Comparison of ENCODE assay signal across 10 cellular contexts in the genomic region with DNA sequence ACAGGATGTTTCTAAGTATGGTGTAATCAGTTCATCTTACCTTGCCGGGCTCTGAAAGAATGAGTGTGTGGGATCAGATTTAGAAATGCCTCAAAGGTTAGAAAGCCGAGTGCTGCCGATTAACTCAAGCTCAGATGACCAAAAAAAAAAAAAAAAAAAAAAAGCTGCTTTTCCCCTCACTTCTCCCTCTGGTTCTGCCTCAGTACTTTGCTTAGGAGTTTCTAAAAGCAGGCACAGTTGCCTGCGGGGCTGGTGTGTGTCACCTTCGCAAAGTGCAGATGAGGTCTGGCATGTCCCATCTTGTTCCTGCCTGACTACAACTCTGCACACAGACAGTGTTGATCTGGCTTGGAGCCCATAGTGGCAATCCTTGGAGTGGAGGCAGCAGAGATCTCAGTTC. TPM values are rescaled to one million over a fixed set of nuclear protein-coding genes. Genes with fewer than 3 reads are reported as not detected.
DNase-seq lines count a peak whose midpoint lies in the region; ATAC-seq, FAIRE-seq and TF ChIP-seq lines count a peak whose summit lies in the region.
"Had no signal": no experiment of that assay in that cellular context is flagged by ENCODE, and none has a peak within 500 bp of the region (broad histone marks: within the 10 kb centered on the region; RNA-seq: fewer than 3 reads in every experiment).

No MANE protein-coding gene starts in this region.

- CTCF ChIA-PET in CD4-positive, alpha-beta memory T cell (lab: Charles Lee; ENCODE audit: partially characterized antibody): no interaction called here

- no peaks in the 10 kb centered on the region for H3K9me3 Mint-ChIP-seq in nephron
- peaks cover 0 to 5% (median 0%) of the 10 kb centered on the region in 8 donors for H3K9me3 Mint-ChIP-seq in CD4-positive, alpha-beta memory T cell
- H3K9me3 Mint-ChIP-seq: T-helper 1 cell treated with Interleukin-12 subunit alpha and Interleukin-12 subunit beta and Interleukin-4 antibody, amounts not matched to agents 30 μg/mL and 1 μg/mL, for 36 hours had no signal

- H3K4me3 ChIP-seq in epithelial cell of esophagus (ENCODE audit: low read length) (peak overlapping the region; percentile 80), kidney (ENCODE audit: low read length in 2 of 2) (no peak overlapping the region)
- no peak overlapping the region for H3K4me3 ChIP-seq in CD4-positive, alpha-beta memory T cell (ENCODE audit: low read length in 2 of 2)
- H3K4me3 ChIP-seq: gastroesophageal sphincter had no signal

- intact Hi-C loops in kidney (cut with DNase I): no loop called here
- intact Hi-C loops in CD4-positive, alpha-beta memory T cell (cut with micrococcal nuclease): no loop called here

- DNase-seq in ELF-1 (ENCODE audit: low read depth, low spot score) (peak; percentile 83), NCI-H526 (lab: John Stamatoyannopoulos, UW) (peak; percentile 15 to 41), epithelial cell of esophagus (ENCODE audit: low read depth) (peak; percentile 99), NCI-H524 treated with DMSO at 0.1 percent for 48 hours (lab: John Stamatoyannopoulos, UW) (no peak), kidney (no peak)
- DNase-seq in CD4-positive, alpha-beta memory T cell: no peak

- H3K27me3 Mint-ChIP-seq in nephron (ENCODE audit: low read depth): no peaks in the 10 kb centered on the region
- peaks cover 0 to 4% of the 10 kb centered on the region in 2 donors for H3K27me3 Mint-ChIP-seq in CD4-positive, alpha-beta memory T cell

- TF ChIP-seq CTCF in epithelial cell of esophagus (IDR thresholded peaks at IDR 0.05; ENCODE audit: insufficient read depth, low read depth, low read length, missing control alignments) (no peak), nephron (IDR thresholded peaks at IDR 0.05; ENCODE audit: unreplicated experiment in 3 of 3) (no peak), kidney (IDR thresholded peaks at IDR 0.05; ENCODE audit: borderline replicate concordance, extremely low read depth, insufficient read depth) (no peak)

- H3K9me3 ChIP-seq in kidney (ENCODE audit: control insufficient read depth in 1 of 2, low read length in 2 of 2): no peaks in the 10 kb centered on the region
- H3K9me3 ChIP-seq in CD4-positive, alpha-beta memory T cell (ENCODE audit: control insufficient read depth in 1 of 2, low read length in 2 of 2): no peaks in the 10 kb centered on the region
- H3K9me3 ChIP-seq: gastroesophageal sphincter had no signal

- no peaks in the 10 kb centered on the region for H3K36me3 ChIP-seq in kidney (ENCODE audit: control insufficient read depth in 1 of 2, insufficient read depth in 2 of 2, low read length in 2 of 2)
- no peaks in the 10 kb centered on the region for H3K36me3 ChIP-seq in CD4-positive, alpha-beta memory T cell (ENCODE audit: insufficient read depth, low read length)
- H3K36me3 ChIP-seq: gastroesophageal sphincter had no signal

- no peaks in the 10 kb centered on the region for H3K27me3 ChIP-seq in CD4-positive, alpha-beta memory T cell (ENCODE audit: insufficient read depth, low read length)
- H3K27me3 ChIP-seq: gastroesophageal sphincter had no signal

- peaks cover 20% of the 10 kb centered on the region for H3K36me3 Mint-ChIP-seq in nephron (ENCODE audit: low read depth)
- no peaks in the 10 kb centered on the region for H3K36me3 Mint-ChIP-seq in CD4-positive, alpha-beta memory T cell

- no peak for FAIRE-seq in kidney (lab: Jason Lieb, UNC)

- peak overlapping the region; percentile 75 to 88 (median 87) for H3K27ac Mint-ChIP-seq in nephron
- no peak overlapping the region for H3K27ac Mint-ChIP-seq in CD4-positive, alpha-beta memory T cell
- H3K27ac Mint-ChIP-seq: T-helper 1 cell treated with Interleukin-12 subunit alpha and Interleukin-12 subunit beta and Interleukin-4 antibody, amounts not matched to agents 30 μg/mL and 1 μg/mL, for 36 hours had no signal

- ATAC-seq in HG03175 (IDR thresholded peaks at IDR 0.05; ENCODE audit: unreplicated experiment): no peak
- ATAC-seq: gastroesophageal sphincter had no signal

- no peak overlapping the region for H3K9ac ChIP-seq in kidney (ENCODE audit: low read length in 2 of 2)

- peaks cover 3 to 16% of the 10 kb centered on the region in 2 donors for H3K4me1 ChIP-seq in kidney (ENCODE audit: control insufficient read depth in 1 of 2, insufficient read depth in 1 of 2, low read depth in 1 of 2, low read length in 2 of 2)
- H3K4me1 ChIP-seq in CD4-positive, alpha-beta memory T cell (ENCODE audit: insufficient read depth, low read length): no peaks in the 10 kb centered on the region

- peak overlapping the region in 2 of 3 experiments; percentile 20 to 22 for H3K4me3 Mint-ChIP-seq in nephron
- H3K4me3 Mint-ChIP-seq in CD4-positive, alpha-beta memory T cell: no peak overlapping the region
- H3K4me3 Mint-ChIP-seq: T-helper 1 cell treated with Interleukin-12 subunit alpha and Interleukin-12 subunit beta and Interleukin-4 antibody, amounts not matched to agents 30 μg/mL and 1 μg/mL, for 36 hours had no signal

- H3K4me1 Mint-ChIP-seq in nephron: peaks cover 65% of the 10 kb centered on the region
- no peaks in the 10 kb centered on the region for H3K4me1 Mint-ChIP-seq in CD4-positive, alpha-beta memory T cell

- POLR2A ChIA-PET in CD4-positive, alpha-beta memory T cell (lab: Charles Lee; ENCODE audit: partially characterized antibody): no interaction called here

- H3K27ac ChIP-seq in kidney (ENCODE audit: low read depth in 2 of 2, low read length in 2 of 2): no peak overlapping the region
- H3K27ac ChIP-seq in CD4-positive, alpha-beta memory T cell (ENCODE audit: low read depth, low read length): no peak overlapping the region

RNA-seq across cellular contexts. Expression of gene KIAA1217, which starts 47.0 kb away (rescaled TPM):
- 63.8 TPM for total RNA-seq in kidney
- polyA plus RNA-seq in kidney (ENCODE audit: insufficient read depth, low read depth, low replicate concordance): 10.4 TPM
- under 1 TPM; 0.69 to 0.70 TPM for total RNA-seq in CD4-positive, alpha-beta memory T cell
- polyA plus RNA-seq in CD4-positive, alpha-beta memory T cell: under 1 TPM in 1 of 2 donors, not detected in 1; 0.75 TPM

Comparison
In these comparisons a context has a peak if more than half of its experiments do, and no peak if none do; other contexts are left out.
1. DNase-seq: peak in ELF-1 (single experiment), NCI-H526 (2 of 2) and epithelial cell of esophagus (single experiment); none in NCI-H524 treated with DMSO at 0.1 percent for 48 hours (single experiment), kidney (single experiment) and CD4-positive, alpha-beta memory T cell (0 of 5).
2. H3K27ac Mint-ChIP-seq: peak in nephron (3 of 3); none in CD4-positive, alpha-beta memory T cell (0 of 7).
3. H3K4me3 Mint-ChIP-seq: peak in nephron (2 of 3); none in CD4-positive, alpha-beta memory T cell (0 of 8).
4. RNA of gene KIAA1217, which starts 47.0 kb away (total RNA-seq): 63.8 TPM in kidney (single experiment); 0.69 to 0.70 TPM in CD4-positive, alpha-beta memory T cell; every median in the first group is over 10 times any median in the second.